ENCODE assay signal across 15 cellular contexts in genomic region chr6:2982464-2983121, GRCh38. TPM values are rescaled to one million over a fixed set of nuclear protein-coding genes. Genes with fewer than 3 reads are reported as not detected.
DNase-seq lines count a peak whose midpoint lies in the region; ATAC-seq and TF ChIP-seq lines count a peak whose summit lies in the region.
"Had no signal": no experiment of that assay in that cellular context is flagged by ENCODE, and none has a peak within 500 bp of the region (broad histone marks: within the 10 kb centered on the region; RNA-seq: fewer than 3 reads in every experiment).

No MANE protein-coding gene starts in this region.

- 80 to 81% methylated on average over 4 of the region's 4 CpGs for WGBS in heart right ventricle, 2 donors
- 40 to 71% methylated on average over 4 of the region's 4 CpGs for WGBS in sigmoid colon, 2 donors

- no peaks in the 10 kb centered on the region for H3K27me3 ChIP-seq in heart right ventricle
- H3K27me3 ChIP-seq in sigmoid colon = no peaks in the 10 kb centered on the region

- no peak for TF ChIP-seq CTCF in heart right ventricle (IDR thresholded peaks at IDR 0.05)
- no peak for TF ChIP-seq CTCF in fibroblast of mammary gland (conservative IDR thresholded peaks at IDR 0.05; ENCODE audit: control insufficient read depth, insufficient read depth, low read depth, low read length)
- no peak for TF ChIP-seq CTCF in sigmoid colon (IDR thresholded peaks at IDR 0.05)

- intact Hi-C loops in heart right ventricle (cut with DNase I) = loop anchor here in 3 of 10 donors (10.0 kb wide), 2 partner anchors 48 to 138 kb away; partner anchors contain the start of gene SERPINB1 (in 1 of the 3)
- intact Hi-C loops in cardiac septum (cut with DNase I) = no loop called here
- intact Hi-C loops in sigmoid colon (cut with DNase I) = no loop called here

- H3K36me3 ChIP-seq in heart right ventricle (no peaks in the 10 kb centered on the region), sigmoid colon (no peaks in the 10 kb centered on the region)

- H3K4me1 ChIP-seq in heart right ventricle = peaks cover 6 to 52% (median 34%) of the 10 kb centered on the region in 9 donors
- H3K4me1 ChIP-seq in sigmoid colon = peaks cover 0 to 36% (median 30%) of the 10 kb centered on the region in 4 donors

- H3K4me3 ChIP-seq in heart right ventricle = no peak overlapping the region
- H3K4me3 ChIP-seq in fibroblast of mammary gland (ENCODE audit: control insufficient read depth, low read depth, low read length) = no peak overlapping the region
- H3K4me3 ChIP-seq in sigmoid colon = no peak overlapping the region

- H3K9me3 ChIP-seq in heart right ventricle = no peaks in the 10 kb centered on the region
- no peaks in the 10 kb centered on the region for H3K9me3 ChIP-seq in sigmoid colon

- DNase-seq in heart right ventricle (no peak), cardiac septum (ENCODE audit: low spot score) (no peak), fibroblast of mammary gland (ENCODE audit: low read depth) (peak; percentile 38), sigmoid colon (no peak), NCI-H1092 (lab: John Stamatoyannopoulos, UW) (no peak), kidney glomerular epithelial cell (lab: John Stamatoyannopoulos, UW) (no peak), NCI-H2107 treated with DMSO at 0.1 percent for 48 hours (lab: John Stamatoyannopoulos, UW; ENCODE audit: unreplicated experiment) (no peak)
- DNase-seq in stimulated activated naive CD4-positive, alpha-beta T cell (lab: John Stamatoyannopoulos, UW) = no peak
- DNase-seq: ACHN; activated T-cell treated with anti-CD3 and anti-CD28 coated beads for 4 hours; Calu3; foreskin fibroblast; NCI-H446; stimulated activated CD4-positive, alpha-beta T cell treated with anti-CD3 and anti-CD28 coated beads, Interleukin-2, amount 100 ng/mL, for 24 hours had no signal

- ATAC-seq in heart right ventricle = peak in 2 of 8 donors; percentile 8 to 22
- ATAC-seq: WTC11 had no signal

- TF ChIP-seq EP300 in sigmoid colon (IDR thresholded peaks at IDR 0.05) = no peak

- H3K27ac ChIP-seq in heart right ventricle (peak overlapping the region in 9 of 10 donors; percentile 41 to 85 (median 61)), sigmoid colon (peak overlapping the region; percentile 64 to 68 (median 67))

- no peak for TF ChIP-seq POLR2A in sigmoid colon (IDR thresholded peaks at IDR 0.05)

RNA-seq across cellular contexts. Expression of gene SERPINB6, which starts 11.2 kb away (rescaled TPM):
- total RNA-seq in heart right ventricle (100 to 1,000 TPM; 163 to 261 (median 183) TPM), cardiac septum (171 TPM), sigmoid colon (100 to 1,000 TPM; 150 to 207 (median 174) TPM)
- polyA plus RNA-seq in heart right ventricle (100 to 1,000 TPM; 138 to 153 TPM), sigmoid colon (100 to 1,000 TPM; 152 to 194 (median 178) TPM)

RNA-seq across cellular contexts. Expression of gene NQO2, which starts 17.1 kb away (rescaled TPM):
- total RNA-seq in heart right ventricle = 10 to 100 TPM; 29.5 to 88.4 (median 48.2) TPM
- polyA plus RNA-seq in heart right ventricle = 100 to 1,000 TPM in 1 of 2 donors, 10 to 100 TPM in 1; 52.3 to 107 TPM
- total RNA-seq in cardiac septum = 37.9 TPM
- 10 to 100 TPM; 14.7 to 33.2 (median 24.0) TPM for total RNA-seq in sigmoid colon
- 10 to 100 TPM; 12.5 to 18.0 (median 16.1) TPM for polyA plus RNA-seq in sigmoid colon
